ENCODE assay signal across 34 cellular contexts in genomic region chr6:150394053-150394875, GRCh38. TPM values are rescaled to one million over a fixed set of nuclear protein-coding genes. Genes with fewer than 3 reads are reported as not detected.
"Had no signal": no experiment of that assay in that cellular context is flagged by ENCODE, and none has a peak within 500 bp of the region (broad histone marks: within the 10 kb centered on the region; RNA-seq: fewer than 3 reads in every experiment).

No MANE protein-coding gene starts in this region.

- H3K27ac Mint-ChIP-seq: activated CD4-positive, alpha-beta T cell treated with anti-CD3 and anti-CD28 coated beads for 36 hours; activated CD8-positive, alpha-beta memory T cell treated with anti-CD3 and anti-CD28 coated beads, Interleukin-2, amount 10 ng/mL, durations not matched to agents 7 days and 5 days; activated CD8-positive, alpha-beta T cell treated with anti-CD3 and anti-CD28 coated beads, Interleukin-2, amount 10 ng/mL, durations not matched to agents 7 days and 5 days; activated naive CD8-positive, alpha-beta T cell; dendritic cell treated with granulocyte-macrophage colony-stimulating factor and Interleukin-4, amounts not matched to agents 40 ng/mL and 50 ng/mL, for 4 days; endodermal cell; immature natural killer cell; memory B cell; naive thymus-derived CD4-positive, alpha-beta T cell; stimulated activated memory B cell treated with anti-CD40 and anti-IgM and Interleukin-4, amounts not matched to agents 10 μg/mL and 1 μg/mL and 100 μg/mL, for 72 hours; T-cell had no signal

- DNase-seq: activated CD4-positive, alpha-beta T cell treated with anti-CD3 and anti-CD28 coated beads for 36 hours; activated CD4-positive, CD25-positive, alpha-beta regulatory T cell; activated CD8-positive, alpha-beta memory T cell treated with anti-CD3 and anti-CD28 coated beads, Interleukin-2, amount 10 ng/mL, durations not matched to agents 7 days and 5 days; activated CD8-positive, alpha-beta T cell treated with anti-CD3 and anti-CD28 coated beads, Interleukin-2, amount 10 ng/mL, durations not matched to agents 7 days and 5 days; activated effector memory CD4-positive, alpha-beta T cell treated with Interleukin-2 at 50 U/mL for 16 hours; activated naive CD4-positive, alpha-beta T cell treated with Interleukin-2 at 50 U/mL for 16 hours; anterior cingulate cortex; endodermal cell; foreskin fibroblast; heart left ventricle; hypothalamus; immature natural killer cell; midbrain; naive thymus-derived CD4-positive, alpha-beta T cell; pancreas; psoas muscle; stimulated activated CD4-positive, alpha-beta T cell treated with anti-CD3 and anti-CD28 coated beads, Interleukin-1b, Interleukin-23, amount 100 ng/mL, for 48 hours; stimulated activated CD4-positive, alpha-beta T cell treated with anti-CD3 and anti-CD28 coated beads, Interleukin-4, amount 100 ng/mL, for 4 hours; stimulated activated CD8-positive, alpha-beta memory T cell treated with anti-CD3 and anti-CD28 coated beads, Interleukin-4, amount 100 ng/mL, for 48 hours; stomach; T-cell; uterus had no signal

- H3K36me3 ChIP-seq: heart left ventricle, pancreas, stomach, tibial nerve, uterus had no signal

- H3K9me3 Mint-ChIP-seq: central memory CD8-positive, alpha-beta T cell; dendritic cell treated with granulocyte-macrophage colony-stimulating factor and Interleukin-4, amounts not matched to agents 40 ng/mL and 50 ng/mL, for 4 days; endodermal cell; immature natural killer cell; memory B cell; naive thymus-derived CD4-positive, alpha-beta T cell; stimulated activated memory B cell treated with anti-CD40 and anti-IgM and Interleukin-4, amounts not matched to agents 10 μg/mL and 1 μg/mL and 100 μg/mL, for 72 hours; T-cell had no signal

- H3K4me3 ChIP-seq: heart left ventricle, pancreas, psoas muscle, smooth muscle cell, stomach, tibial nerve, uterus had no signal

- H3K27ac ChIP-seq: heart left ventricle, pancreas, psoas muscle, stomach, uterus had no signal

- H3K9me3 ChIP-seq: heart left ventricle, pancreas, psoas muscle, stomach, tibial nerve, uterus had no signal

- H3K36me3 Mint-ChIP-seq: activated CD8-positive, alpha-beta memory T cell treated with anti-CD3 and anti-CD28 coated beads, Interleukin-2, amount 10 ng/mL, durations not matched to agents 7 days and 5 days; activated naive CD8-positive, alpha-beta T cell; immature natural killer cell; memory B cell; naive thymus-derived CD4-positive, alpha-beta T cell; stimulated activated memory B cell treated with anti-CD40 and anti-IgM and Interleukin-4, amounts not matched to agents 10 μg/mL and 1 μg/mL and 100 μg/mL, for 72 hours; T-cell had no signal

- H3K4me1 ChIP-seq: heart left ventricle, psoas muscle, stomach, tibial nerve, uterus had no signal

- H3K27me3 ChIP-seq: pancreas, tibial nerve, uterus had no signal

- H3K4me3 Mint-ChIP-seq: activated CD4-positive, alpha-beta T cell treated with anti-CD3 and anti-CD28 coated beads for 36 hours; activated CD8-positive, alpha-beta memory T cell treated with anti-CD3 and anti-CD28 coated beads, Interleukin-2, amount 10 ng/mL, durations not matched to agents 7 days and 5 days; activated CD8-positive, alpha-beta T cell treated with anti-CD3 and anti-CD28 coated beads, Interleukin-2, amount 10 ng/mL, durations not matched to agents 7 days and 5 days; activated naive CD8-positive, alpha-beta T cell; central memory CD8-positive, alpha-beta T cell; dendritic cell treated with granulocyte-macrophage colony-stimulating factor and Interleukin-4, amounts not matched to agents 40 ng/mL and 50 ng/mL, for 4 days; endodermal cell; immature natural killer cell; memory B cell; stimulated activated memory B cell treated with anti-CD40 and anti-IgM and Interleukin-4, amounts not matched to agents 10 μg/mL and 1 μg/mL and 100 μg/mL, for 72 hours; T-cell had no signal

- H3K4me1 Mint-ChIP-seq: activated CD4-positive, alpha-beta T cell treated with anti-CD3 and anti-CD28 coated beads for 36 hours; activated CD8-positive, alpha-beta memory T cell treated with anti-CD3 and anti-CD28 coated beads, Interleukin-2, amount 10 ng/mL, durations not matched to agents 7 days and 5 days; endodermal cell; immature natural killer cell; T-cell had no signal

- ATAC-seq: activated CD4-positive, alpha-beta T cell treated with anti-CD3 and anti-CD28 coated beads for 36 hours; activated CD8-positive, alpha-beta memory T cell treated with anti-CD3 and anti-CD28 coated beads, Interleukin-2, amount 10 ng/mL, durations not matched to agents 7 days and 5 days; activated CD8-positive, alpha-beta T cell treated with anti-CD3 and anti-CD28 coated beads, Interleukin-2, amount 10 ng/mL, durations not matched to agents 7 days and 5 days; esophagus mucosa; heart left ventricle; naive thymus-derived CD4-positive, alpha-beta T cell; pancreas; psoas muscle; stimulated activated memory B cell treated with anti-CD40 and anti-IgM and Interleukin-4, amounts not matched to agents 10 μg/mL and 1 μg/mL and 100 μg/mL, for 72 hours; T-cell had no signal

RNA-seq across cellular contexts. Expression of gene IYD, which starts 25.5 kb away (rescaled TPM):
- total RNA-seq: activated CD4-positive, alpha-beta T cell treated with anti-CD3 and anti-CD28 coated beads for 36 hours; activated CD8-positive, alpha-beta memory T cell treated with anti-CD3 and anti-CD28 coated beads, Interleukin-2, amount 10 ng/mL, durations not matched to agents 7 days and 5 days; activated CD8-positive, alpha-beta T cell treated with anti-CD3 and anti-CD28 coated beads, Interleukin-2, amount 10 ng/mL, durations not matched to agents 7 days and 5 days; bronchial epithelial cell; endodermal cell; esophagus mucosa; kidney epithelial cell; naive thymus-derived CD4-positive, alpha-beta T cell; smooth muscle cell; T-cell; T-helper 2 cell treated with Interferon-gamma antibody and Interleukin-4, amounts not matched to agents 100 ng/mL and 5 ng/mL, for 36 hours; uterus had no signal
- polyA plus RNA-seq: heart left ventricle; immature natural killer cell; naive thymus-derived CD4-positive, alpha-beta T cell; neural cell; smooth muscle cell had no signal
